Comparison of ENCODE assay signal across 1 cellular context in the genomic region with DNA sequence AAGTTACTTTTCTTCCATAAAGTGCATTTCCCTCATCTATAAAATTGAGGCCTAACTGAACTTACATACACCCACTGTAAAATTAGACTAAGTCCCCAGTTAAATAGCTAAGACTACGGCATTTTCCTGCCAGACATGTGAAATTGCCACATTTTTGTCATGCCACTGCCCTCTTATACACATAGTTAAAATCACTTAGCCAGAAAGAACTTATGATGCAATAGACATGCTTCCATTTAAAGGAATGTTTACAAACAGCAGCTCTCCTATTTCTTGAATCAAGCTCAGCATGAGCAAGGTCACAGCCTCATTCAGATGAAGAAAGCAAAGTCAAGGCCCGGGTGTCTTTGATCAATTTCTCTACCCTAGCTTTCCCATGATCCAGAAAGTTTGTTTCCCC.
TF ChIP-seq lines count a peak whose summit lies in the region.

No MANE protein-coding gene starts in this region.

TF ChIP-seq in GM23338, 12 proteins besides CTCF, POLR2A, EP300 and RAD21 (continued from another document):
- no peak for TF ChIP-seq ZNF462 (CRISPR knock-in tag; IDR thresholded peaks at IDR 0.05)
- TF ChIP-seq CREB1 (CRISPR knock-in tag; IDR thresholded peaks at IDR 0.05; ENCODE audit: low read depth) = no peak
- no peak for TF ChIP-seq EZH2phosphoT487 (IDR thresholded peaks at IDR 0.05; ENCODE audit: unreplicated experiment)
- TF ChIP-seq EZH2 (IDR thresholded peaks at IDR 0.05; ENCODE audit: low read depth, unreplicated experiment) = no peak
